In genomic region chr18:62987859-62988258, GRCh38 we compare ENCODE assay signal across 15 cellular contexts.
A peak's percentile ranks its signal among the peaks of the same experiment; 100 is the strongest.
DNase-seq lines count a peak whose midpoint lies in the region; ATAC-seq, FAIRE-seq and TF ChIP-seq lines count a peak whose summit lies in the region.
"Had no signal": no experiment of that assay in that cellular context is flagged by ENCODE, and none has a peak within 500 bp of the region (broad histone marks: within the 10 kb centered on the region; RNA-seq: fewer than 3 reads in every experiment).

No MANE protein-coding gene starts in this region.

- H3K36me3 Mint-ChIP-seq in neural progenitor cell = no peaks in the 10 kb centered on the region
- no peaks in the 10 kb centered on the region for H3K36me3 Mint-ChIP-seq in stimulated activated memory B cell treated with anti-CD40 and anti-IgM and Interleukin-4, amounts not matched to agents 10 μg/mL and 1 μg/mL and 100 μg/mL, for 72 hours
- H3K36me3 Mint-ChIP-seq: CD4-positive, CD25-positive, alpha-beta regulatory T cell had no signal

- no peak overlapping the region for H3K4ac ChIP-seq in H1 (replicated peaks; ENCODE audit: insufficient read length, low read depth, low read length)

- H2AFZ ChIP-seq in H1 (ENCODE audit: low read length) (no peak overlapping the region), neural progenitor cell (replicated peaks) (no peak overlapping the region)
- H2AFZ ChIP-seq: GM23338 had no signal

- POLR2A ChIA-PET in H1 (lab: Charles Lee; ENCODE audit: partially characterized antibody) = no interaction called here

- H3K23me2 ChIP-seq in H1 (ENCODE audit: low read depth, low read length) = no peaks in the 10 kb centered on the region

- H3K27ac ChIP-seq in heart right ventricle = no peak overlapping the region
- no peak overlapping the region; the same call in 1 of the 2 replicates for H3K27ac ChIP-seq in H1 (ENCODE audit: low read depth, low read length)
- H3K27ac ChIP-seq in neural progenitor cell = no peak overlapping the region
- H3K27ac ChIP-seq in temporal lobe (ENCODE audit: low read depth, low read length) = peak overlapping the region; percentile 23
- H3K27ac ChIP-seq: BLaER1 treated with 17β-estradiol and CSF1 and Interleukin-3, amounts not matched to agents 10 nM and 100 nM had no signal

- peak overlapping the region; percentile 76 for H3K27ac Mint-ChIP-seq in neural progenitor cell
- no peak overlapping the region for H3K27ac Mint-ChIP-seq in stimulated activated memory B cell treated with anti-CD40 and anti-IgM and Interleukin-4, amounts not matched to agents 10 μg/mL and 1 μg/mL and 100 μg/mL, for 72 hours
- H3K27ac Mint-ChIP-seq: GM23338 had no signal

- H3K4me2 ChIP-seq in H1 (ENCODE audit: insufficient read depth in 1 of 2, low read depth in 2 of 2, low read length in 2 of 2) = no peak overlapping the region
- no peak overlapping the region for H3K4me2 ChIP-seq in neural progenitor cell
- H3K4me2 ChIP-seq: GM23338 had no signal

- no peaks in the 10 kb centered on the region for H3K79me1 ChIP-seq in H1 (ENCODE audit: low read depth, low read length)

- TF ChIP-seq EP300 in H1 (IDR thresholded peaks at IDR 0.05; ENCODE audit: borderline replicate concordance in 1 of 2, low read depth in 2 of 2, low read length in 2 of 2) = no peak

- no peak overlapping the region for H3K9ac ChIP-seq in H1 (replicated peaks in 1 of 4; ENCODE audit: extremely low read depth in 1 of 4, low read depth in 3 of 4, low read length in 3 of 4)
- no peak overlapping the region for H3K9ac ChIP-seq in neural progenitor cell
- H3K9ac ChIP-seq: BLaER1 treated with 17β-estradiol and CSF1 and Interleukin-3, amounts not matched to agents 10 nM and 100 nM had no signal

- ATAC-seq in Right ventricle myocardium inferior (no peak), heart right ventricle (no peak)
- ATAC-seq in stimulated activated memory B cell treated with anti-CD40 and anti-IgM and Interleukin-4, amounts not matched to agents 10 μg/mL and 1 μg/mL and 100 μg/mL, for 72 hours = no peak
- ATAC-seq: GM12878 had no signal

- no peak overlapping the region for H3K4me3 ChIP-seq in heart right ventricle
- no peak overlapping the region for H3K4me3 ChIP-seq in H1 (ENCODE audit: extremely low read depth in 1 of 4, insufficient read depth in 2 of 4, low read depth in 3 of 4, low read length in 4 of 4)
- no peak overlapping the region for H3K4me3 ChIP-seq in neural progenitor cell
- H3K4me3 ChIP-seq: BLaER1 treated with 17β-estradiol and CSF1 and Interleukin-3, amounts not matched to agents 10 nM and 100 nM; GM12878; GM23338 had no signal

- TF ChIP-seq RAD21 in H1 (IDR thresholded peaks at IDR 0.05 in 1 of 2, conservative IDR thresholded peaks at IDR 0.05 in 1 of 2; ENCODE audit: low read depth in 2 of 2, low read length in 2 of 2) = no peak

- no peaks in the 10 kb centered on the region for H3K79me2 ChIP-seq in H1 (ENCODE audit: control insufficient read depth in 1 of 2, insufficient read depth in 2 of 2, low read length in 2 of 2)
- no peaks in the 10 kb centered on the region for H3K79me2 ChIP-seq in neural progenitor cell (ENCODE audit: low read depth)

- TF ChIP-seq POLR2A in H1 (IDR thresholded peaks at IDR 0.05; ENCODE audit: control extremely low read depth in 1 of 2, low read depth in 2 of 2, low read length in 2 of 2) = no peak

- no peak overlapping the region for H3K56ac ChIP-seq in H1 (replicated peaks; ENCODE audit: insufficient read length, low read depth, low read length)

- no peaks in the 10 kb centered on the region for H3K9me3 Mint-ChIP-seq in neural progenitor cell
- H3K9me3 Mint-ChIP-seq in stimulated activated memory B cell treated with anti-CD40 and anti-IgM and Interleukin-4, amounts not matched to agents 10 μg/mL and 1 μg/mL and 100 μg/mL, for 72 hours = no peaks in the 10 kb centered on the region
- H3K9me3 Mint-ChIP-seq: CD4-positive, CD25-positive, alpha-beta regulatory T cell had no signal

- H3F3A ChIP-seq in neural progenitor cell (ENCODE audit: low read depth) = no peaks in the 10 kb centered on the region

- H3K4me1 Mint-ChIP-seq in neural progenitor cell = peaks cover 21% of the 10 kb centered on the region
- peaks cover under 1% of the 10 kb centered on the region for H3K4me1 Mint-ChIP-seq in stimulated activated memory B cell treated with anti-CD40 and anti-IgM and Interleukin-4, amounts not matched to agents 10 μg/mL and 1 μg/mL and 100 μg/mL, for 72 hours

- no peak overlapping the region for H2BK5ac ChIP-seq in H1 (ENCODE audit: low read depth, low read length)

- H4K5ac ChIP-seq in H1 (ENCODE audit: insufficient read length, low read depth, low read length) = no peak overlapping the region

- no peak overlapping the region for H4K8ac ChIP-seq in H1 (ENCODE audit: extremely low read depth, insufficient read depth, low read length)

- H2AK5ac ChIP-seq in H1 (ENCODE audit: low read depth, low read length) = no peak overlapping the region

- TF ChIP-seq CTCF in heart right ventricle (IDR thresholded peaks at IDR 0.05) = no peak
- TF ChIP-seq CTCF in H1 (IDR thresholded peaks at IDR 0.05; ENCODE audit: control extremely low read depth in 1 of 3, insufficient read depth in 1 of 3, low read depth in 1 of 3, low read length in 3 of 3) = no peak
- TF ChIP-seq CTCF in neural progenitor cell (IDR thresholded peaks at IDR 0.05) = no peak

- H2BK120ac ChIP-seq in H1 (replicated peaks; ENCODE audit: low read depth, low read length) = no peak overlapping the region

- no peak overlapping the region for H2BK20ac ChIP-seq in H1 (ENCODE audit: low read length)

- H3K27me3 Mint-ChIP-seq in neural progenitor cell (ENCODE audit: insufficient read depth, low read depth) = peaks cover 6% of the 10 kb centered on the region
- H3K27me3 Mint-ChIP-seq in stimulated activated memory B cell treated with anti-CD40 and anti-IgM and Interleukin-4, amounts not matched to agents 10 μg/mL and 1 μg/mL and 100 μg/mL, for 72 hours = peaks cover 26% of the 10 kb centered on the region

- WGBS in heart right ventricle, 2 donors = 92 to 95% methylated on average over 11 of the region's 11 CpGs
- 91% methylated on average over 11 of the region's 11 CpGs; no CpG with 5 or more reads in 1 of the 2 experiments for WGBS in H1 (ENCODE audit: extremely low coverage in 1 of 2, insufficient coverage in 1 of 2, insufficient read length in 1 of 2, insufficient replicate concordance in 2 of 2, low coverage in 1 of 2, low lambda C conversion rate in 2 of 2, missing lambda C conversion rate in 1 of 2), 2 experiments

- H3K4me3 Mint-ChIP-seq in neural progenitor cell = no peak overlapping the region
- no peak overlapping the region for H3K4me3 Mint-ChIP-seq in stimulated activated memory B cell treated with anti-CD40 and anti-IgM and Interleukin-4, amounts not matched to agents 10 μg/mL and 1 μg/mL and 100 μg/mL, for 72 hours
- H3K4me3 Mint-ChIP-seq: CD4-positive, CD25-positive, alpha-beta regulatory T cell; GM23338; H9 had no signal

- peaks cover 0 to 6% (median 0%) of the 10 kb centered on the region in 9 donors for H3K4me1 ChIP-seq in heart right ventricle
- no peaks in the 10 kb centered on the region for H3K4me1 ChIP-seq in H1 (replicated peaks in 1 of 4; ENCODE audit: control insufficient read depth in 3 of 4, insufficient read depth in 4 of 4, low read length in 3 of 4)
- peaks cover 3% of the 10 kb centered on the region for H3K4me1 ChIP-seq in neural progenitor cell

- H3K27me3 ChIP-seq in heart right ventricle (no peaks in the 10 kb centered on the region), H1 (replicated peaks in 1 of 4; ENCODE audit: control insufficient read depth in 3 of 4, extremely low read depth in 1 of 4, insufficient read depth in 3 of 4, low read length in 3 of 4) (no peaks in the 10 kb centered on the region), neural progenitor cell (no peaks in the 10 kb centered on the region)
- H3K27me3 ChIP-seq: BLaER1 treated with 17β-estradiol and CSF1 and Interleukin-3, amounts not matched to agents 10 nM and 100 nM had no signal

- H2BK15ac ChIP-seq in H1 (ENCODE audit: low read length) = no peak overlapping the region

- H3K23ac ChIP-seq in H1 (ENCODE audit: insufficient read length) = no peak overlapping the region

- H2BK12ac ChIP-seq in H1 (ENCODE audit: low read depth, low read length) = no peak overlapping the region

- CTCF ChIA-PET in H1 (lab: Charles Lee; ENCODE audit: partially characterized antibody) = interaction anchor here (1.8 kb wide), 1 partner anchor 562 kb away, joined by 4 read pairs; no protein-coding TSS in a partner anchor

- H3K36me3 ChIP-seq in heart right ventricle = no peaks in the 10 kb centered on the region
- H3K36me3 ChIP-seq in H1 (ENCODE audit: control insufficient read depth in 2 of 4, insufficient read depth in 4 of 4, low read length in 3 of 4) = no peaks in the 10 kb centered on the region
- no peaks in the 10 kb centered on the region for H3K36me3 ChIP-seq in neural progenitor cell
- H3K36me3 ChIP-seq: BLaER1 treated with 17β-estradiol and CSF1 and Interleukin-3, amounts not matched to agents 10 nM and 100 nM had no signal

- peak overlapping the region; percentile 78 for H4K91ac ChIP-seq in H1 (replicated peaks; ENCODE audit: insufficient read length, low read length)

- H3K14ac ChIP-seq in H1 (ENCODE audit: insufficient read length) = no peak overlapping the region

- DNase-seq in Right ventricle myocardium inferior (ENCODE audit: missing footprints) (peak; percentile 21), heart right ventricle (no peak), H1 (ENCODE audit: low read depth in 1 of 2, low spot score in 2 of 2) (no peak), neural progenitor cell (ENCODE audit: low spot score) (no peak), RCC 7860 (ENCODE audit: low spot score) (no peak), inferior parietal cortex (ENCODE audit: extremely low spot score) (no peak)
- DNase-seq: ACHN; CD4-positive, CD25-positive, alpha-beta regulatory T cell; DMS79; H9 had no signal

- FAIRE-seq in H1 (lab: Jason Lieb, UNC) = no peak
- FAIRE-seq in RCC 7860 (lab: Jason Lieb, UNC) = no peak
- FAIRE-seq: GM12878 had no signal

- H3K9me3 ChIP-seq in heart right ventricle (no peaks in the 10 kb centered on the region), H1 (ENCODE audit: insufficient read depth in 2 of 2, low read depth in 1 of 2, low read length in 1 of 2) (no peaks in the 10 kb centered on the region; a peak in 1 of 4 replicates), neural progenitor cell (ENCODE audit: low read depth) (no peaks in the 10 kb centered on the region)

- no peak overlapping the region for H3K18ac ChIP-seq in H1 (ENCODE audit: extremely low read depth, low read length)

- no peaks in the 10 kb centered on the region for H4K20me1 ChIP-seq in H1 (replicated peaks in 1 of 2; ENCODE audit: control insufficient read depth in 1 of 2, insufficient read depth in 2 of 2, low read length in 2 of 2)
- no peaks in the 10 kb centered on the region for H4K20me1 ChIP-seq in neural progenitor cell (ENCODE audit: low read depth)
- H4K20me1 ChIP-seq: BLaER1 treated with 17β-estradiol and CSF1 and Interleukin-3, amounts not matched to agents 10 nM and 100 nM had no signal

- intact Hi-C loops in Right ventricle myocardium inferior (cut with DNase I) = no loop called here
- intact Hi-C loops in heart right ventricle (cut with DNase I) = loop anchor here in 3 of 10 donors (10.0 kb wide), 3 partner anchors 273 to 803 kb away; partner anchors contain the start of genes PIGN (in 2 of the 3), RELCH (in 2 of the 3), PHLPP1 (in 1 of the 3) and TNFRSF11A (in 1 of the 3)

TF ChIP-seq in H1, 55 proteins besides CTCF, POLR2A, EP300 and RAD21 (continues in another document):
- TF ChIP-seq FOSL1 (IDR thresholded peaks at IDR 0.05; ENCODE audit: insufficient read depth, low read depth, low read length) = no peak
- no peak for TF ChIP-seq YY1 (IDR thresholded peaks at IDR 0.05; ENCODE audit: low read depth, low read length)
